Comparison of ENCODE assay signal across 21 cellular contexts in the genomic region with DNA sequence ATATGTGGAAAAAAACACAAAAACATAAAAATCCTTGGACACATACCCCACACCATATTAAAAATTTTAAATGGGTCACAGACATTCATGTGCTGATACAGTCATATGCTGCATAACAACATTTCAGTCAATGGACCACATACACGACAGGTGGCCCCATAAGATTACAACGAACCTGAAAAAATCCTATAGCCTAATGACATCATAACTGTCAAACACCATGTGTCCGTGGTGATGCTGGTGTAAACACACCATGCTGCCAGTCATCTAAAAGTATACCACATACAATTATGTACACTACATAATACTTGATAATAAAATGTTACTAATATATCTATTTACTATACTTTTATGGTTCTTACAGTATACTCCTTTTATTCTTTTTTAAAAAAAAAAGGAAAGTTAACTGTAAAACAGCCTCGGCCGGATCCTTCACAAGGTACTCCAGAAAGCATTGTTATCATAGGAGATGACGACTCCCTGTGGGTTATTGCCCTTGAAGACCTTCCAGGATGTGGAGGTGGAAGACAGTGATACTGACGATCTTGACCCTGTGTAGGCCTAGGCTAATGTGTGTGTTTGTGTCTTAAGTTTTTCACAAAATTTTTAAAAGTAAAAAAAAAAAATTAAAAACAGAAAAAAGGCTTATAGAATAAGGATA.
"Had no signal": no experiment of that assay in that cellular context is flagged by ENCODE, and none has a peak within 500 bp of the region (broad histone marks: within the 10 kb centered on the region; RNA-seq: fewer than 3 reads in every experiment).

No MANE protein-coding gene starts in this region.

- H3K27me3 ChIP-seq: body of pancreas, dorsolateral prefrontal cortex, foreskin keratinocyte, left lung, upper lobe of right lung had no signal

- H3K9me3 ChIP-seq: body of pancreas, left lung, upper lobe of right lung had no signal

- DNase-seq: activated CD4-positive, alpha-beta memory T cell treated with anti-CD3 and anti-CD28 coated beads, Interleukin-2, amount 10 ng/mL, durations not matched to agents 7 days and 5 days; activated CD4-positive, alpha-beta T cell treated with anti-CD3 and anti-CD28 coated beads for 48 hours; activated CD4-positive, CD25-positive, alpha-beta regulatory T cell; activated CD8-positive, alpha-beta memory T cell treated with anti-CD3 and anti-CD28 coated beads, Interleukin-2, amount 10 ng/mL, durations not matched to agents 7 days and 5 days; activated naive CD4-positive, alpha-beta T cell; body of pancreas; caudate nucleus; dorsolateral prefrontal cortex; foreskin keratinocyte; head of caudate nucleus; left lung; mammary epithelial cell; nephron progenitor cell; occipital lobe; retina; stimulated activated CD8-positive, alpha-beta memory T cell treated with anti-CD3 and anti-CD28 coated beads, Interleukin-4, amount 100 ng/mL, for 48 hours; stimulated activated naive CD4-positive, alpha-beta T cell; T1000; upper lobe of right lung had no signal

- H3K27ac ChIP-seq: body of pancreas, dorsolateral prefrontal cortex, epithelial cell of prostate, foreskin keratinocyte, left lung, upper lobe of right lung had no signal

- H3K36me3 ChIP-seq: left lung, upper lobe of right lung had no signal

- ATAC-seq: activated CD8-positive, alpha-beta memory T cell treated with anti-CD3 and anti-CD28 coated beads, Interleukin-2, amount 10 ng/mL, durations not matched to agents 7 days and 5 days; body of pancreas; foreskin keratinocyte; left lung; upper lobe of right lung had no signal

- H3K4me3 ChIP-seq: body of pancreas, dorsolateral prefrontal cortex, left lung, upper lobe of right lung had no signal

- FAIRE-seq: colon had no signal
